1 cellular context compared by ENCODE assay signal in genomic region chr16:81403601-81404391, GRCh38.
TF ChIP-seq lines count a peak whose summit lies in the region.

No MANE protein-coding gene starts in this region.

TF ChIP-seq in K562, 482 proteins besides CTCF, POLR2A, EP300 and RAD21 (continued from another document and continues in another):
- TF ChIP-seq CHD7 (IDR thresholded peaks at IDR 0.05; ENCODE audit: low read depth, low read length) (no peak), FOXO4 (CRISPR knock-in tag; IDR thresholded peaks at IDR 0.05) (no peak), SREBF2 (CRISPR knock-in tag; IDR thresholded peaks at IDR 0.05) (no peak), PRDM10 (IDR thresholded peaks at IDR 0.05; ENCODE audit: partially characterized antibody) (no peak), NFIX (CRISPR knock-in tag; IDR thresholded peaks at IDR 0.05; ENCODE audit: low read depth) (no peak), FOXA3 (CRISPR knock-in tag; conservative IDR thresholded peaks at IDR 0.05 in 1 of 2, IDR thresholded peaks at IDR 0.05 in 1 of 2) (no peak), DLX4 (CRISPR knock-in tag; IDR thresholded peaks at IDR 0.05) (no peak), EP400 (IDR thresholded peaks at IDR 0.05) (no peak), ETV6 (IDR thresholded peaks at IDR 0.05; ENCODE audit: borderline replicate concordance in 1 of 2, low read depth in 2 of 2, low read length in 1 of 2) (no peak; a peak in 1 of 4 replicates), ETV6 (CRISPR knock-in tag; IDR thresholded peaks at IDR 0.05; ENCODE audit: borderline replicate concordance) (no peak), ZNF592 (IDR thresholded peaks at IDR 0.05) (no peak), RBM39 (optimal IDR thresholded peaks at IDR 0.05; ENCODE audit: low read depth, low read length) (no peak), PRPF4 (IDR thresholded peaks at IDR 0.05; ENCODE audit: insufficient read depth, low read depth, low read length, poor library complexity, severe bottlenecking) (no peak), KLF6 (CRISPR knock-in tag; IDR thresholded peaks at IDR 0.05; ENCODE audit: borderline replicate concordance) (no peak), ZNF511 (CRISPR knock-in tag; IDR thresholded peaks at IDR 0.05) (no peak; the same call in 1 of the 2 replicates), POLR3G (IDR thresholded peaks at IDR 0.05; ENCODE audit: extremely low read depth, insufficient read length, insufficient replicate concordance) (no peak), CBFA2T2 (conservative IDR thresholded peaks at IDR 0.05) (no peak), PHTF2 (CRISPR knock-in tag; IDR thresholded peaks at IDR 0.05) (no peak), PATZ1 (CRISPR knock-in tag; IDR thresholded peaks at IDR 0.05; ENCODE audit: borderline replicate concordance) (no peak)
